ENCODE assay signal across 16 cellular contexts in the genomic region with DNA sequence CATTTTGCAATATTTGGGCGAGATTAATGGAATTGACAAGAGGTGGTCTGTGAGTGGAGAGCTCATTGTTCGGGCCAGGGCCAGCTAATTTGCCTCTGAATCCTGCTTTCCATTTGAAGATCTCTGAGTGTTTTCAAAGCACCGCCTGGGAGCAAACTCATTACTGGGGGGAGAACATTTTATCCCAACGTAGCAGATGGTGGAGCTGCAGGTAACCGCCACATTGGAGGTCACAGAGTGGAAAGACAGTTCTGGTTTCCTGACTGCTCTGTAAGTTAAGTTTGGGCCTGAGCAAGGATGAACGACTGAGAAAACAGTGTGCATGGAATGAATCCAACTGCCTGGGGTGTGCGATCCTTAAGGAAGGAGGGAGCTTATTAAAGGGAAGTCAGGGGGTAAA. TPM values are rescaled to one million over a fixed set of nuclear protein-coding genes. Genes with fewer than 3 reads are reported as not detected.
DNase-seq lines count a peak whose midpoint lies in the region; TF ChIP-seq lines count a peak whose summit lies in the region.
"Had no signal": no experiment of that assay in that cellular context is flagged by ENCODE, and none has a peak within 500 bp of the region (broad histone marks: within the 10 kb centered on the region; RNA-seq: fewer than 3 reads in every experiment).

No MANE protein-coding gene starts in this region.

- H3K36me3 ChIP-seq in BLaER1 treated with 17β-estradiol and CSF1 and Interleukin-3, amounts not matched to agents 10 nM and 100 nM, result peaks cover 54 to 100% (median 99%) of the 10 kb centered on the region in 11 experiments
- peaks cover 92% of the 10 kb centered on the region for H3K36me3 ChIP-seq in KOPT-K1 (ENCODE audit: insufficient read depth, low read length)
- H3K36me3 ChIP-seq in WERI-Rb-1, result no peaks in the 10 kb centered on the region

- H3K4me1 ChIP-seq in BLaER1 treated with 17β-estradiol and CSF1 and Interleukin-3, amounts not matched to agents 10 nM and 100 nM, result peaks cover 34 to 85% (median 78%) of the 10 kb centered on the region in 10 experiments

- peak overlapping the region; percentile 50 to 98 (median 66) for H3K4me2 ChIP-seq in BLaER1 treated with 17β-estradiol and CSF1 and Interleukin-3, amounts not matched to agents 10 nM and 100 nM

- H3K4me1 Mint-ChIP-seq in nephron, result peaks cover 29% of the 10 kb centered on the region
- H3K4me1 Mint-ChIP-seq in progenitor cell of endocrine pancreas (ENCODE audit: low read depth), result no peaks in the 10 kb centered on the region

- H3K27me3 Mint-ChIP-seq in nephron (ENCODE audit: low read depth), result peaks cover 33% of the 10 kb centered on the region
- H3K27me3 Mint-ChIP-seq in progenitor cell of endocrine pancreas, result peaks cover 80% of the 10 kb centered on the region

- DNase-seq in WERI-Rb-1, result peak; percentile 38
- DNase-seq in progenitor cell of endocrine pancreas (ENCODE audit: low spot score, unreplicated experiment), result no peak
- DNase-seq in activated CD4-positive, CD25-positive, alpha-beta regulatory T cell (lab: John Stamatoyannopoulos, UW), result no peak
- no peak for DNase-seq in SKM-1 (lab: John Stamatoyannopoulos, UW; ENCODE audit: unreplicated experiment)
- DNase-seq: DMS153, HCEC 1CT, IMR-90, NCI-H1436, NCI-H2029 treated with DMSO at 0.1 percent for 48 hours, NCI-H510A, T-helper 1 cell had no signal

- peak overlapping the region in 2 of 11 experiments; percentile 3 to 22; a peak in 2 of 22 replicates for H3K27ac ChIP-seq in BLaER1 treated with 17β-estradiol and CSF1 and Interleukin-3, amounts not matched to agents 10 nM and 100 nM
- H3K27ac ChIP-seq in KOPT-K1 (ENCODE audit: low read depth, low read length, poor library complexity, severe bottlenecking) (peak overlapping the region; percentile 97), WERI-Rb-1 (peak overlapping the region; percentile 67)

- peak overlapping the region in 4 of 11 experiments; percentile 1 to 57 (median 47); a peak in 7 of 22 replicates for H3K9ac ChIP-seq in BLaER1 treated with 17β-estradiol and CSF1 and Interleukin-3, amounts not matched to agents 10 nM and 100 nM

- H3K9me3 ChIP-seq in BLaER1 treated with 17β-estradiol and CSF1 and Interleukin-3, amounts not matched to agents 10 nM and 100 nM (replicated peaks in 1 of 11), result no peaks in the 10 kb centered on the region
- H3K9me3 ChIP-seq in KOPT-K1 (ENCODE audit: insufficient read depth, low read length, poor library complexity, severe bottlenecking), result no peaks in the 10 kb centered on the region
- H3K9me3 ChIP-seq in WERI-Rb-1 (ENCODE audit: severe bottlenecking), result no peaks in the 10 kb centered on the region

- H3K36me3 Mint-ChIP-seq in nephron (ENCODE audit: low read depth), result no peaks in the 10 kb centered on the region
- no peaks in the 10 kb centered on the region for H3K36me3 Mint-ChIP-seq in progenitor cell of endocrine pancreas (ENCODE audit: insufficient read depth)

- peak overlapping the region in 1 of 3 experiments; percentile 36 for H3K4me3 Mint-ChIP-seq in nephron
- H3K4me3 Mint-ChIP-seq in progenitor cell of endocrine pancreas (ENCODE audit: low read depth), result no peak overlapping the region

- peak overlapping the region in 1 of 10 experiments; percentile 4; a peak in 2 of 20 replicates for H3K4me3 ChIP-seq in BLaER1 treated with 17β-estradiol and CSF1 and Interleukin-3, amounts not matched to agents 10 nM and 100 nM
- no peak overlapping the region for H3K4me3 ChIP-seq in WERI-Rb-1 (ENCODE audit: low read depth, low read length)
- H3K4me3 ChIP-seq: GM12878 had no signal

- no peak for TF ChIP-seq CTCF in WERI-Rb-1 (IDR thresholded peaks at IDR 0.05; ENCODE audit: low read depth, low read length)
- TF ChIP-seq CTCF in nephron (IDR thresholded peaks at IDR 0.05; ENCODE audit: unreplicated experiment in 3 of 3), result no peak
- TF ChIP-seq CTCF in progenitor cell of endocrine pancreas (IDR thresholded peaks at IDR 0.05; ENCODE audit: unreplicated experiment), result no peak

- H3K27ac Mint-ChIP-seq in nephron (peak overlapping the region; percentile 25 to 75 (median 69)), progenitor cell of endocrine pancreas (no peak overlapping the region)

- H3K9me3 Mint-ChIP-seq in nephron, result no peaks in the 10 kb centered on the region
- no peaks in the 10 kb centered on the region for H3K9me3 Mint-ChIP-seq in progenitor cell of endocrine pancreas (ENCODE audit: low read depth)

- 0 out of 22 replicates have a peak, but pooled peaks cover 0 to under 1% (median 0%) of the 10 kb centered on the region in 11 experiments for H3K27me3 ChIP-seq in BLaER1 treated with 17β-estradiol and CSF1 and Interleukin-3, amounts not matched to agents 10 nM and 100 nM
- no peaks in the 10 kb centered on the region for H3K27me3 ChIP-seq in WERI-Rb-1 (ENCODE audit: insufficient read depth, low read depth, severe bottlenecking)

- H4K20me1 ChIP-seq in BLaER1 treated with 17β-estradiol and CSF1 and Interleukin-3, amounts not matched to agents 10 nM and 100 nM, result peaks cover 21 to 100% (median 96%) of the 10 kb centered on the region in 11 experiments; a peak in 21 of 22 replicates

RNA-seq across cellular contexts. Expression of gene LMO2, which starts 30.5 kb away (rescaled TPM):
- 0.36 and 0.55 TPM in 2 replicates for total RNA-seq in progenitor cell of endocrine pancreas
- total RNA-seq: IMR-90, SK-MEL-5 had no signal
